Comparison of ENCODE assay signal across 1 cellular context in genomic region chr6:37005061-37005810, GRCh38.
TF ChIP-seq lines count a peak whose summit lies in the region.

FGD2 (plus strand) TSS chr6:37005655; CDS start chr6:37005818, 163 bp downstream.

TF ChIP-seq in K562, 482 proteins besides CTCF, POLR2A, EP300 and RAD21 (continues in another document):
- TF ChIP-seq NR2C2 (CRISPR knock-in tag; IDR thresholded peaks at IDR 0.05) = no peak
- peak; percentile 46; the same call in 1 of the 2 replicates for TF ChIP-seq NR2C2 (tag; IDR thresholded peaks at IDR 0.05)
- TF ChIP-seq TEAD2 (tag; IDR thresholded peaks at IDR 0.05) = no peak
- TF ChIP-seq U2AF1 (optimal IDR thresholded peaks at IDR 0.05; ENCODE audit: low read depth, low read length) = no peak
- no peak for TF ChIP-seq ZBTB40 (IDR thresholded peaks at IDR 0.05)
- TF ChIP-seq ZBTB40 (CRISPR knock-in tag; IDR thresholded peaks at IDR 0.05) = no peak
- TF ChIP-seq SPI1 (IDR thresholded peaks at IDR 0.05; ENCODE audit: borderline replicate concordance, low read depth, low read length) = peak; percentile 100
- TF ChIP-seq GATA2 (CRISPR knock-in tag; IDR thresholded peaks at IDR 0.05) = peak; percentile 58; the same call in 1 of the 2 replicates
- TF ChIP-seq MAX (CRISPR knock-in tag; IDR thresholded peaks at IDR 0.05) = peak; percentile 36; the same call in 1 of the 2 replicates
- TF ChIP-seq TFAP4 (CRISPR knock-in tag; IDR thresholded peaks at IDR 0.05; ENCODE audit: borderline replicate concordance) = peak; percentile 21; the same call in 1 of the 2 replicates
- TF ChIP-seq ZNF407 (IDR thresholded peaks at IDR 0.05; ENCODE audit: low read depth) = no peak
- peak; percentile 97 for TF ChIP-seq ZNF121 (CRISPR knock-in tag; conservative IDR thresholded peaks at IDR 0.05)
- no peak for TF ChIP-seq DNMT1 (IDR thresholded peaks at IDR 0.05)
- peak; percentile 31; the same call in 1 of the 2 replicates for TF ChIP-seq SMARCE1 (IDR thresholded peaks at IDR 0.05)
- peak; percentile 61 for TF ChIP-seq CBFA2T3 (IDR thresholded peaks at IDR 0.05)
- TF ChIP-seq TEAD1 (CRISPR knock-in tag; IDR thresholded peaks at IDR 0.05) = peak in 1 of 2 experiments; percentile 59; a peak in 1 of 4 replicates
- TF ChIP-seq BHLHE40 (IDR thresholded peaks at IDR 0.05; ENCODE audit: low read length) = peak; percentile 45
- TF ChIP-seq NRF1 (conservative IDR thresholded peaks at IDR 0.05 in 1 of 2, IDR thresholded peaks at IDR 0.05 in 1 of 2) = peak; percentile 10 to 16; a peak in 1 of 4 replicates
- TF ChIP-seq ZBTB7A (IDR thresholded peaks at IDR 0.05; ENCODE audit: borderline replicate concordance, control insufficient read depth, low read depth, low read length) = peak; percentile 75
- no peak for TF ChIP-seq ZBTB34 (CRISPR knock-in tag; IDR thresholded peaks at IDR 0.05)
- peak; percentile 85 to 88 for TF ChIP-seq KDM1A (IDR thresholded peaks at IDR 0.05)
- 0 out of 2 replicates have a peak, but pooled peaks have one; percentile 27 for TF ChIP-seq SP1 (CRISPR knock-in tag; IDR thresholded peaks at IDR 0.05)
- TF ChIP-seq RCOR1 (IDR thresholded peaks at IDR 0.05; ENCODE audit: borderline replicate concordance in 1 of 2, low read depth in 2 of 2, low read length in 2 of 2) = peak; percentile 79 to 89
- TF ChIP-seq PRPF4 (IDR thresholded peaks at IDR 0.05; ENCODE audit: insufficient read depth, low read depth, low read length, poor library complexity, severe bottlenecking) = no peak
- TF ChIP-seq U2AF2 (optimal IDR thresholded peaks at IDR 0.05; ENCODE audit: low read depth, low read length) = no peak
- TF ChIP-seq ATF6 (CRISPR knock-in tag; IDR thresholded peaks at IDR 0.05) = no peak
- 0 out of 2 replicates have a peak, but pooled peaks have one; percentile 45 for TF ChIP-seq ZNF830 (CRISPR knock-in tag; IDR thresholded peaks at IDR 0.05)
- 0 out of 2 replicates have a peak, but pooled peaks have one; percentile 44 for TF ChIP-seq SMARCA5 (IDR thresholded peaks at IDR 0.05)
- no peak for TF ChIP-seq ZBTB43 (CRISPR knock-in tag; IDR thresholded peaks at IDR 0.05)
- peak; percentile 15; the same call in 1 of the 2 replicates for TF ChIP-seq TAL1 (IDR thresholded peaks at IDR 0.05)
- TF ChIP-seq HEY1 (CRISPR knock-in tag; IDR thresholded peaks at IDR 0.05; ENCODE audit: borderline replicate concordance) = no peak
- TF ChIP-seq ID3 (CRISPR knock-in tag; IDR thresholded peaks at IDR 0.05) = no peak
- peak; percentile 20; the same call in 1 of the 2 replicates for TF ChIP-seq ID3 (tag; IDR thresholded peaks at IDR 0.05)
